In genomic region chr20:63740501-63741353, GRCh38 we compare ENCODE assay signal across 7 cellular contexts. TPM values are rescaled to one million over a fixed set of nuclear protein-coding genes. Genes with fewer than 3 reads are reported as not detected.
DNase-seq lines count a peak whose midpoint lies in the region; ATAC-seq and TF ChIP-seq lines count a peak whose summit lies in the region.

No MANE protein-coding gene starts in this region.

- H4K20me1 ChIP-seq in KMS-11 (ENCODE audit: insufficient read depth) = no peaks in the 10 kb centered on the region
- H4K20me1 ChIP-seq in hepatocyte (ENCODE audit: insufficient read depth, poor library complexity, severe bottlenecking) = no peaks in the 10 kb centered on the region

- H3K4me1 ChIP-seq in KMS-11 (ENCODE audit: low read depth, poor library complexity, severe bottlenecking) = peaks cover 23% of the 10 kb centered on the region
- peaks cover 31% of the 10 kb centered on the region for H3K4me1 ChIP-seq in hepatocyte (ENCODE audit: insufficient read depth)

- no peaks in the 10 kb centered on the region for H3K9me3 ChIP-seq in hepatocyte (ENCODE audit: low read depth)

- intact Hi-C loops in posterior vena cava (cut with DNase I) = no loop called here

- H3K4me2 ChIP-seq in KMS-11 (peak overlapping the region; percentile 45; the same call in 1 of the 2 replicates), hepatocyte (peak overlapping the region; percentile 95)

- no peaks in the 10 kb centered on the region for H3K36me3 ChIP-seq in KMS-11 (ENCODE audit: insufficient read depth)
- H3K36me3 ChIP-seq in hepatocyte (replicated peaks; ENCODE audit: insufficient read depth, low read depth) = no peaks in the 10 kb centered on the region

- H3K36me3 Mint-ChIP-seq in brain = peaks cover 7% of the 10 kb centered on the region

- TF ChIP-seq CTCF in KMS-11 (conservative IDR thresholded peaks at IDR 0.05; ENCODE audit: low read depth, low read length) (no peak), brain (conservative IDR thresholded peaks at IDR 0.05) (no peak), hepatocyte (IDR thresholded peaks at IDR 0.05; ENCODE audit: poor library complexity) (peak; percentile 20)

- WGBS in hepatocyte (ENCODE audit: low lambda C conversion rate, missing lambda C conversion rate) = 1% methylated on average over 14 of the region's 44 CpGs

- peak overlapping the region in 3 of 5 experiments; percentile 60 to 83 (median 67) for H3K27ac Mint-ChIP-seq in brain

- no peaks in the 10 kb centered on the region for H3K27me3 ChIP-seq in KMS-11 (ENCODE audit: insufficient read depth, low read depth)
- H3K27me3 ChIP-seq in hepatocyte = no peaks in the 10 kb centered on the region

- H3K9me2 ChIP-seq in hepatocyte (replicated peaks; ENCODE audit: insufficient read depth) = no peaks in the 10 kb centered on the region

- H3K4me3 ChIP-seq in KMS-11 (IDR thresholded peaks at IDR 0.05; ENCODE audit: insufficient read depth, low read depth, low read length) (no peak overlapping the region), hepatocyte (peak overlapping the region; percentile 62)

- ATAC-seq in HG02623 (IDR thresholded peaks at IDR 0.05; ENCODE audit: unreplicated experiment) = no peak

- peak; percentile 63 for DNase-seq in GF-D8 (lab: John Stamatoyannopoulos, UW)
- DNase-seq in RPMI8226 = peak; percentile 20
- DNase-seq in hepatocyte (ENCODE audit: low spot score) = peak; percentile 95
- peak; percentile 98 for DNase-seq in posterior vena cava (ENCODE audit: low spot score)

- H3K9me3 Mint-ChIP-seq in brain = no peaks in the 10 kb centered on the region

- H3K27me3 Mint-ChIP-seq in brain = no peaks in the 10 kb centered on the region

- H3K79me2 ChIP-seq in KMS-11 (ENCODE audit: insufficient read depth, low read depth) (peaks cover 8% of the 10 kb centered on the region; the same call in 1 of the 2 replicates), hepatocyte (peaks cover 6% of the 10 kb centered on the region)

- H3K4me1 Mint-ChIP-seq in brain = peaks cover 6% of the 10 kb centered on the region

- H2AFZ ChIP-seq in KMS-11 (ENCODE audit: low read depth) = no peak overlapping the region
- peak overlapping the region; percentile 76 for H2AFZ ChIP-seq in hepatocyte

- H3K9ac ChIP-seq in KMS-11 = peak overlapping the region; percentile 22; the same call in 1 of the 2 replicates

- no peak overlapping the region for H3K27ac ChIP-seq in KMS-11
- peak overlapping the region; percentile 98 for H3K27ac ChIP-seq in hepatocyte

- H3K4me3 Mint-ChIP-seq in brain = peak overlapping the region; percentile 68 to 78 (median 77)

RNA-seq across cellular contexts. Expression of gene SLC2A4RG, which starts 1.2 kb away (rescaled TPM):
- polyA plus RNA-seq in brain (ENCODE audit: insufficient read depth, low read depth, low replicate concordance) (47.5 TPM), hepatocyte (50.4 and 53.6 TPM in 2 replicates)
- total RNA-seq in hepatocyte (43.9 and 59.4 TPM in 2 replicates), posterior vena cava (100 to 1,000 TPM in 1 of 2 donors, 10 to 100 TPM in 1; 54.0 to 112 TPM)

RNA-seq across cellular contexts. Expression of gene LIME1, which starts 4.3 kb away (rescaled TPM):
- polyA plus RNA-seq in brain (ENCODE audit: insufficient read depth, low read depth, low replicate concordance) = 5.6 TPM
- 6.6 and 11.7 TPM in 2 replicates for total RNA-seq in hepatocyte
- polyA plus RNA-seq in hepatocyte = 20.2 and 20.7 TPM in 2 replicates
- total RNA-seq in posterior vena cava = 1 to 10 TPM; 4.2 to 4.9 TPM

RNA-seq across cellular contexts. Expression of gene ZGPAT, which starts 32.9 kb away (rescaled TPM):
- polyA plus RNA-seq in brain (ENCODE audit: insufficient read depth, low read depth, low replicate concordance) = 24.3 TPM
- 18.6 and 21.5 TPM in 2 replicates for total RNA-seq in hepatocyte
- polyA plus RNA-seq in hepatocyte = 41.7 and 48.7 TPM in 2 replicates
- total RNA-seq in posterior vena cava = 10 to 100 TPM; 15.1 to 15.2 TPM

RNA-seq across cellular contexts. Expression of gene ARFRP1, which starts 33.0 kb away (rescaled TPM):
- polyA plus RNA-seq in brain (ENCODE audit: insufficient read depth, low read depth, low replicate concordance) (49.6 TPM), hepatocyte (38.0 and 50.0 TPM in 2 replicates)
- total RNA-seq in hepatocyte (24.0 and 31.5 TPM in 2 replicates), posterior vena cava (10 to 100 TPM; 35.7 to 38.1 TPM)

RNA-seq across cellular contexts. Expression of gene TNFRSF6B, which starts 44.3 kb away (rescaled TPM):
- polyA plus RNA-seq in brain (ENCODE audit: insufficient read depth, low read depth, low replicate concordance) = 7.1 TPM
- 0.97 and 3.3 TPM in 2 replicates for total RNA-seq in hepatocyte
- polyA plus RNA-seq in hepatocyte = 4.2 and 5.1 TPM in 2 replicates
- total RNA-seq in posterior vena cava = 1 to 10 TPM; 5.4 to 7.0 TPM

Comparison
In these comparisons a context has a peak if more than half of its experiments do, and no peak if none do; other contexts are left out.
1. DNase-seq: peak in every context shown above with its lines; median percentile 98 in posterior vena cava; 95 in hepatocyte; 63 in GF-D8; 20 in RPMI8226.